ENCODE assay signal across 21 cellular contexts in genomic region chr13:103523853-103524252, GRCh38.
"Had no signal": no experiment of that assay in that cellular context is flagged by ENCODE, and none has a peak within 500 bp of the region (broad histone marks: within the 10 kb centered on the region; RNA-seq: fewer than 3 reads in every experiment).

No MANE protein-coding gene starts in this region.

- H3K36me3 ChIP-seq: SJSA1 had no signal

- H3K4me3 ChIP-seq: SJSA1, SK-N-MC had no signal

- H3K27ac ChIP-seq: SJSA1, SK-N-MC had no signal

- H3K4me1 ChIP-seq: SJSA1 had no signal

- H3K9me3 ChIP-seq: SJSA1 had no signal

- DNase-seq: KBM-7, MV-4-11, NCI-H1048, NCI-H1105, NCI-H1417, NCI-H1436 treated with DMSO at 0.1 percent for 48 hours, NCI-H1694, NCI-H187 treated with DMSO at 0.1 percent for 48 hours, NCI-H2081, NCI-H2107, NCI-H345, NCI-H446 treated with DMSO at 0.1 percent for 48 hours, NCI-H510A treated with DMSO at 0.1 percent for 48 hours, NCI-H69, NCI-H774, Right ventricle myocardium superior, RPMI8226, SIG-M5 had no signal

- H3K27me3 ChIP-seq: SJSA1 had no signal

- FAIRE-seq: RCC 7860 had no signal
